ENCODE assay signal across 20 cellular contexts in the genomic region with DNA sequence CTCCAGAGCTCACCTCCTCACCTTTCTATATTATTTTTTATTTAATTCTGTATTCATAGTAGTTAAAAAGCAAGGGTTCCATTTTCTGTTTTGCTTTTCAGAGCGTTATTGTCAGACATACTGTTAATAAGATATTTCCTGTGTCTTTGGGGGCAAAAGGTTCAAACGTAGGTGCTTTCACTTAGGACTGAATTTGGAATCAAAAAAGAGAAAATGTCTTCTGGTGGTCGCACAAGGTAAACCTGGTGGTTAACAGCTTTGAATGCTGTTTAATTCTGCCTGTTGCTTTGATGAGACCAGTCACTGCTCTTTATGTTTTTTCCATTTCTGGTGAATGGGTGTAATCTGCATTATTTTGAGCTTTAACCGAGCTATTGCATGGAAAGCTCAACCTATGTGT.
DNase-seq lines count a peak whose midpoint lies in the region; ATAC-seq, FAIRE-seq and TF ChIP-seq lines count a peak whose summit lies in the region.
"Had no signal": no experiment of that assay in that cellular context is flagged by ENCODE, and none has a peak within 500 bp of the region (broad histone marks: within the 10 kb centered on the region; RNA-seq: fewer than 3 reads in every experiment).

No MANE protein-coding gene starts in this region.

- H3K36me3 ChIP-seq in CD8-positive, alpha-beta T cell (ENCODE audit: insufficient read depth, low read length), result no peaks in the 10 kb centered on the region

- TF ChIP-seq CTCF in CD8-positive, alpha-beta T cell (IDR thresholded peaks at IDR 0.05), result no peak

- H3K36me3 Mint-ChIP-seq in CD8-positive, alpha-beta T cell, result peaks cover 11% of the 10 kb centered on the region
- H3K36me3 Mint-ChIP-seq in activated CD8-positive, alpha-beta T cell treated with anti-CD3 and anti-CD28 coated beads, Interleukin-2, amount 10 ng/mL, durations not matched to agents 7 days and 5 days (ENCODE audit: low read depth), result peaks cover 8% of the 10 kb centered on the region
- peaks cover 7 to 26% (median 18%) of the 10 kb centered on the region in 3 donors for H3K36me3 Mint-ChIP-seq in naive thymus-derived CD8-positive, alpha-beta T cell
- peaks cover 6% of the 10 kb centered on the region for H3K36me3 Mint-ChIP-seq in activated CD4-positive, alpha-beta memory T cell treated with anti-CD3 and anti-CD28 coated beads, Interleukin-2, amount 10 ng/mL, durations not matched to agents 7 days and 5 days (ENCODE audit: low read depth)

- no peak overlapping the region for H3K27ac ChIP-seq in CD8-positive, alpha-beta T cell (ENCODE audit: low read depth, low read length)
- H3K27ac ChIP-seq: C4-2B, SK-N-MC had no signal

- H3K4me1 ChIP-seq in CD8-positive, alpha-beta T cell (ENCODE audit: insufficient read depth, low read length), result peaks cover 27% of the 10 kb centered on the region
- H3K4me1 ChIP-seq: Caco-2 had no signal

- H3K27ac Mint-ChIP-seq in CD8-positive, alpha-beta T cell, result peak overlapping the region; percentile 42
- peak overlapping the region; percentile 46 for H3K27ac Mint-ChIP-seq in activated CD8-positive, alpha-beta T cell treated with anti-CD3 and anti-CD28 coated beads, Interleukin-2, amount 10 ng/mL, durations not matched to agents 7 days and 5 days
- peak overlapping the region in 9 of 10 donors; percentile 12 to 79 (median 49) for H3K27ac Mint-ChIP-seq in naive thymus-derived CD8-positive, alpha-beta T cell
- no peak overlapping the region for H3K27ac Mint-ChIP-seq in activated CD4-positive, alpha-beta memory T cell treated with anti-CD3 and anti-CD28 coated beads, Interleukin-2, amount 10 ng/mL, durations not matched to agents 7 days and 5 days

- no peaks in the 10 kb centered on the region for H3K9me3 ChIP-seq in CD8-positive, alpha-beta T cell (ENCODE audit: low read length)
- H3K9me3 ChIP-seq: Caco-2, MG63 had no signal

- DNase-seq in CD8-positive, alpha-beta T cell, result no peak
- DNase-seq in GM19239 (ENCODE audit: insufficient read length, low spot score), result no peak
- no peak for DNase-seq in activated CD8-positive, alpha-beta T cell treated with anti-CD3 and anti-CD28 coated beads, Interleukin-2, amount 10 ng/mL, durations not matched to agents 7 days and 5 days
- DNase-seq in naive thymus-derived CD8-positive, alpha-beta T cell, result peak in 2 of 10 donors; percentile 6 to 11
- no peak for DNase-seq in activated CD4-positive, alpha-beta memory T cell treated with anti-CD3 and anti-CD28 coated beads, Interleukin-2, amount 10 ng/mL, durations not matched to agents 7 days and 5 days
- DNase-seq: Caco-2, DMS153, HCEC 1CT, KG1, MG63, NCI-H1105, NCI-H1694, NCI-H2227 treated with DMSO at 0.1 percent for 48 hours, NCI-H524 treated with DMSO at 0.1 percent for 48 hours, Right ventricle myocardium superior had no signal

- H3K9me3 Mint-ChIP-seq in CD8-positive, alpha-beta T cell, result no peaks in the 10 kb centered on the region
- no peaks in the 10 kb centered on the region for H3K9me3 Mint-ChIP-seq in activated CD8-positive, alpha-beta T cell treated with anti-CD3 and anti-CD28 coated beads, Interleukin-2, amount 10 ng/mL, durations not matched to agents 7 days and 5 days (ENCODE audit: insufficient read depth)
- no peaks in the 10 kb centered on the region for H3K9me3 Mint-ChIP-seq in naive thymus-derived CD8-positive, alpha-beta T cell
- H3K9me3 Mint-ChIP-seq in activated CD4-positive, alpha-beta memory T cell treated with anti-CD3 and anti-CD28 coated beads, Interleukin-2, amount 10 ng/mL, durations not matched to agents 7 days and 5 days, result no peaks in the 10 kb centered on the region

- peak; percentile 45 for ATAC-seq in CD8-positive, alpha-beta T cell
- ATAC-seq in activated CD8-positive, alpha-beta T cell treated with anti-CD3 and anti-CD28 coated beads, Interleukin-2, amount 10 ng/mL, durations not matched to agents 7 days and 5 days, result peak; percentile 39
- ATAC-seq in naive thymus-derived CD8-positive, alpha-beta T cell, result peak; percentile 32 to 55
- ATAC-seq in HG02759 (IDR thresholded peaks at IDR 0.05; ENCODE audit: unreplicated experiment) (no peak), GM18505 (IDR thresholded peaks at IDR 0.05; ENCODE audit: unreplicated experiment) (no peak)

- H3K27me3 ChIP-seq in CD8-positive, alpha-beta T cell (ENCODE audit: insufficient read depth, low read length), result no peaks in the 10 kb centered on the region
- H3K27me3 ChIP-seq: MG63 had no signal

- H3K4me3 ChIP-seq in CD8-positive, alpha-beta T cell (ENCODE audit: low read depth, low read length), result no peak overlapping the region
- H3K4me3 ChIP-seq: MG63, SK-N-MC had no signal

- CTCF ChIA-PET in CD8-positive, alpha-beta T cell (lab: Charles Lee), result no interaction called here
- CTCF ChIA-PET in activated CD8-positive, alpha-beta T cell treated with anti-CD3 and anti-CD28 coated beads, Interleukin-2, amount 10 ng/mL, durations not matched to agents 7 days and 5 days (lab: Charles Lee), result interaction anchor here (1.7 to 2.5 kb wide), 2 partner anchors 11 to 176 kb away, joined by 4 to 11 read pairs; no protein-coding TSS in a partner anchor
- CTCF ChIA-PET in activated CD4-positive, alpha-beta memory T cell treated with anti-CD3 and anti-CD28 coated beads, Interleukin-2, amount 10 ng/mL, durations not matched to agents 7 days and 5 days (lab: Charles Lee), result interaction anchor here (1.0 to 2.1 kb wide), 2 partner anchors 16 to 176 kb away, joined by 3 to 7 read pairs; no protein-coding TSS in a partner anchor

- no peak for TF ChIP-seq POLR2A in GM18505 (IDR thresholded peaks at IDR 0.05; ENCODE audit: borderline replicate concordance, extremely low read depth, insufficient read depth, insufficient read length)

- peak overlapping the region; percentile 30 for H3K4me3 Mint-ChIP-seq in CD8-positive, alpha-beta T cell
- H3K4me3 Mint-ChIP-seq in activated CD8-positive, alpha-beta T cell treated with anti-CD3 and anti-CD28 coated beads, Interleukin-2, amount 10 ng/mL, durations not matched to agents 7 days and 5 days, result peak overlapping the region; percentile 34
- H3K4me3 Mint-ChIP-seq in naive thymus-derived CD8-positive, alpha-beta T cell, result peak overlapping the region in 9 of 10 donors; percentile 1 to 63 (median 39)
- no peak overlapping the region for H3K4me3 Mint-ChIP-seq in activated CD4-positive, alpha-beta memory T cell treated with anti-CD3 and anti-CD28 coated beads, Interleukin-2, amount 10 ng/mL, durations not matched to agents 7 days and 5 days

- intact Hi-C loops in CD8-positive, alpha-beta T cell (cut with DNase I, micrococcal nuclease), result no loop called here

- peak; percentile 44 for FAIRE-seq in GM19239 (lab: Jason Lieb, UNC)
- FAIRE-seq: RCC 7860 had no signal

- H3K27me3 Mint-ChIP-seq in CD8-positive, alpha-beta T cell (ENCODE audit: low read depth), result no peaks in the 10 kb centered on the region
- no peaks in the 10 kb centered on the region for H3K27me3 Mint-ChIP-seq in activated CD8-positive, alpha-beta T cell treated with anti-CD3 and anti-CD28 coated beads, Interleukin-2, amount 10 ng/mL, durations not matched to agents 7 days and 5 days (ENCODE audit: low read depth)
- H3K27me3 Mint-ChIP-seq in naive thymus-derived CD8-positive, alpha-beta T cell, result no peaks in the 10 kb centered on the region
- no peaks in the 10 kb centered on the region for H3K27me3 Mint-ChIP-seq in activated CD4-positive, alpha-beta memory T cell treated with anti-CD3 and anti-CD28 coated beads, Interleukin-2, amount 10 ng/mL, durations not matched to agents 7 days and 5 days

- peaks cover 60% of the 10 kb centered on the region for H3K4me1 Mint-ChIP-seq in CD8-positive, alpha-beta T cell (ENCODE audit: low read depth)
- H3K4me1 Mint-ChIP-seq in activated CD8-positive, alpha-beta T cell treated with anti-CD3 and anti-CD28 coated beads, Interleukin-2, amount 10 ng/mL, durations not matched to agents 7 days and 5 days (ENCODE audit: low read depth), result peaks cover 49% of the 10 kb centered on the region
- H3K4me1 Mint-ChIP-seq in naive thymus-derived CD8-positive, alpha-beta T cell, result peaks cover 23 to 61% (median 55%) of the 10 kb centered on the region in 4 donors
- peaks cover 28% of the 10 kb centered on the region for H3K4me1 Mint-ChIP-seq in activated CD4-positive, alpha-beta memory T cell treated with anti-CD3 and anti-CD28 coated beads, Interleukin-2, amount 10 ng/mL, durations not matched to agents 7 days and 5 days

- POLR2A ChIA-PET in CD8-positive, alpha-beta T cell (lab: Charles Lee), result interaction anchor here (0.6 kb wide), 1 partner anchor 26 kb away, joined by 3 read pairs; no protein-coding TSS in a partner anchor
- POLR2A ChIA-PET in activated CD8-positive, alpha-beta T cell treated with anti-CD3 and anti-CD28 coated beads, Interleukin-2, amount 10 ng/mL, durations not matched to agents 7 days and 5 days (lab: Charles Lee), result interaction anchor here (0.9 kb wide), 1 partner anchor 213 kb away, joined by 3 read pairs; a partner anchor contains a TSS
- POLR2A ChIA-PET in naive thymus-derived CD8-positive, alpha-beta T cell (lab: Charles Lee), result no interaction called here
- POLR2A ChIA-PET in activated CD4-positive, alpha-beta memory T cell treated with anti-CD3 and anti-CD28 coated beads, Interleukin-2, amount 10 ng/mL, durations not matched to agents 7 days and 5 days (lab: Charles Lee), result no interaction called here

Comparison
In these comparisons a context has a peak if more than half of its experiments do, and no peak if none do; other contexts are left out.
1. ATAC-seq: peak in CD8-positive, alpha-beta T cell (single experiment), activated CD8-positive, alpha-beta T cell treated with anti-CD3 and anti-CD28 coated beads, Interleukin-2, amount 10 ng/mL, durations not matched to agents 7 days and 5 days (single experiment) and naive thymus-derived CD8-positive, alpha-beta T cell (2 of 2); none in HG02759 (single experiment) and GM18505 (single experiment).
2. POLR2A ChIA-PET loops: an anchor here in CD8-positive, alpha-beta T cell (0.6 kb wide) and activated CD8-positive, alpha-beta T cell treated with anti-CD3 and anti-CD28 coated beads, Interleukin-2, amount 10 ng/mL, durations not matched to agents 7 days and 5 days (0.9 kb wide); none called in naive thymus-derived CD8-positive, alpha-beta T cell and activated CD4-positive, alpha-beta memory T cell treated with anti-CD3 and anti-CD28 coated beads, Interleukin-2, amount 10 ng/mL, durations not matched to agents 7 days and 5 days.